Comparison of ENCODE assay signal across 8 cellular contexts in genomic region chr19:58002384-58003152, GRCh38. TPM values are rescaled to one million over a fixed set of nuclear protein-coding genes. Genes with fewer than 3 reads are reported as not detected.
DNase-seq lines count a peak whose midpoint lies in the region; ATAC-seq lines count a peak whose summit lies in the region.

ZNF606 (minus strand) TSS chr19:58002820; CDS start chr19:58001319, 1,501 bp downstream.

- H3K4me1 Mint-ChIP-seq in activated CD4-positive, alpha-beta T cell treated with anti-CD3 and anti-CD28 coated beads for 36 hours = peaks cover 29% of the 10 kb centered on the region

- CTCF ChIA-PET in activated CD4-positive, alpha-beta T cell treated with anti-CD3 and anti-CD28 coated beads for 36 hours (lab: Charles Lee) = interaction anchor here (0.7 to 2.7 kb wide), 6 partner anchors 11 to 1377 kb away, joined by 3 to 6 read pairs (median 4); partner anchors contain the start of gene ZNF551

- H3K27ac Mint-ChIP-seq in activated CD4-positive, alpha-beta T cell treated with anti-CD3 and anti-CD28 coated beads for 36 hours = peak within 1 kb of the TSS; percentile 86

- H3K36me3 Mint-ChIP-seq in activated CD4-positive, alpha-beta T cell treated with anti-CD3 and anti-CD28 coated beads for 36 hours (ENCODE audit: low read depth) = peaks cover 90% of the 10 kb centered on the region

- no peaks in the 10 kb centered on the region for H3K27me3 Mint-ChIP-seq in activated CD4-positive, alpha-beta T cell treated with anti-CD3 and anti-CD28 coated beads for 36 hours

- POLR2A ChIA-PET in activated CD4-positive, alpha-beta T cell treated with anti-CD3 and anti-CD28 coated beads for 36 hours (lab: Charles Lee) = interaction anchor here (0.5 kb wide), 1 partner anchor 39 kb away, joined by 6 read pairs; no protein-coding TSS in a partner anchor

- DNase-seq in SIG-M5 treated with dmso at 0.1 percent for 504 hours (lab: John Stamatoyannopoulos, UW; ENCODE audit: unreplicated experiment) (peak; percentile 4), SIG-M5 (lab: John Stamatoyannopoulos, UW) (no peak), NCI-H2196 (lab: John Stamatoyannopoulos, UW; ENCODE audit: unreplicated experiment) (peak; percentile 82)
- DNase-seq in activated CD4-positive, alpha-beta T cell treated with anti-CD3 and anti-CD28 coated beads for 36 hours = peak; percentile 93
- DNase-seq in stimulated activated CD4-positive, alpha-beta T cell treated with anti-CD3 and anti-CD28 coated beads, Interleukin-1b, Interleukin-23, amount 100 ng/mL, for 1 hour (ENCODE audit: low read depth in 2 of 2) = peak; percentile 51 to 63

- intact Hi-C loops in activated CD4-positive, alpha-beta T cell treated with anti-CD3 and anti-CD28 coated beads for 36 hours (cut with DNase I, micrococcal nuclease) = loop anchor here (1.0 to 5.0 kb wide), 10 partner anchors 55 to 1407 kb away; partner anchors contain the start of genes ZNF256 (in 2 of the 2), RPS5 (in 1 of the 2), TRAPPC2B (in 1 of the 2) and ZNF17 (in 1 of the 2)

- ATAC-seq in HG03060 (IDR thresholded peaks at IDR 0.05; ENCODE audit: low read depth, unreplicated experiment) = peak; percentile 74
- ATAC-seq in activated CD4-positive, alpha-beta T cell treated with anti-CD3 and anti-CD28 coated beads for 36 hours = peak; percentile 99

- H3K27me3 ChIP-seq in layer of hippocampus (ENCODE audit: control insufficient read depth, insufficient read depth, low read length) = no peaks in the 10 kb centered on the region

- peaks cover 51% of the 10 kb centered on the region for H3K9me3 Mint-ChIP-seq in activated CD4-positive, alpha-beta T cell treated with anti-CD3 and anti-CD28 coated beads for 36 hours (ENCODE audit: low read depth)

- H3K4me3 Mint-ChIP-seq in activated CD4-positive, alpha-beta T cell treated with anti-CD3 and anti-CD28 coated beads for 36 hours = peak within 1 kb of the TSS; percentile 80

- H3K27ac ChIP-seq in cingulate gyrus (ENCODE audit: low read depth, low read length) = peak within 1 kb of the TSS; percentile 85
- peak within 1 kb of the TSS; percentile 80 for H3K27ac ChIP-seq in layer of hippocampus (ENCODE audit: low read depth, low read length)

RNA-seq across cellular contexts. Expression of gene ZNF606, which starts in this region (rescaled TPM):
- total RNA-seq in activated CD4-positive, alpha-beta T cell treated with anti-CD3 and anti-CD28 coated beads for 36 hours = 1 to 10 TPM; 6.0 to 8.9 TPM
